Comparison of ENCODE assay signal across 8 cellular contexts in genomic region chr12:4539167-4539870, GRCh38. TPM values are rescaled to one million over a fixed set of nuclear protein-coding genes. Genes with fewer than 3 reads are reported as not detected.
DNase-seq lines count a peak whose midpoint lies in the region; ATAC-seq, FAIRE-seq and TF ChIP-seq lines count a peak whose summit lies in the region.

No MANE protein-coding gene starts in this region.

- TF ChIP-seq CTCF in kidney (IDR thresholded peaks at IDR 0.05; ENCODE audit: borderline replicate concordance, extremely low read depth, insufficient read depth) (no peak), tibial artery (IDR thresholded peaks at IDR 0.05) (no peak)

- H3K36me3 Mint-ChIP-seq in activated CD4-positive, alpha-beta T cell treated with anti-CD3 and anti-CD28 coated beads, Interleukin-2, amount 10 ng/mL, durations not matched to agents 7 days and 5 days (ENCODE audit: low read depth), result peaks cover 17% of the 10 kb centered on the region
- H3K36me3 Mint-ChIP-seq in activated CD4-positive, alpha-beta memory T cell treated with anti-CD3 and anti-CD28 coated beads, Interleukin-2, amount 10 ng/mL, durations not matched to agents 7 days and 5 days (ENCODE audit: low read depth), result peaks cover 28% of the 10 kb centered on the region

- FAIRE-seq in kidney (lab: Jason Lieb, UNC), result no peak

- intact Hi-C loops in kidney (cut with DNase I) (no loop called here), tibial artery (cut with DNase I; ENCODE audit: low total_unique reads) (loop anchor here (10.0 kb wide), 2 partner anchors 105 to 235 kb away; partner anchors contain the start of genes AKAP3 and NDUFA9)

- H3K27ac ChIP-seq in kidney (ENCODE audit: low read depth in 2 of 2, low read length in 2 of 2), result no peak overlapping the region
- H3K27ac ChIP-seq in tibial artery, result peak overlapping the region; percentile 81 to 89

- H3K9me3 ChIP-seq in kidney (ENCODE audit: control insufficient read depth in 1 of 2, low read length in 2 of 2) (no peaks in the 10 kb centered on the region), tibial artery (no peaks in the 10 kb centered on the region)

- H3K27me3 Mint-ChIP-seq in activated CD4-positive, alpha-beta T cell treated with anti-CD3 and anti-CD28 coated beads, Interleukin-2, amount 10 ng/mL, durations not matched to agents 7 days and 5 days, result no peaks in the 10 kb centered on the region
- no peaks in the 10 kb centered on the region for H3K27me3 Mint-ChIP-seq in activated CD4-positive, alpha-beta memory T cell treated with anti-CD3 and anti-CD28 coated beads, Interleukin-2, amount 10 ng/mL, durations not matched to agents 7 days and 5 days

- POLR2A ChIA-PET in activated CD4-positive, alpha-beta T cell treated with anti-CD3 and anti-CD28 coated beads, Interleukin-2, amount 10 ng/mL, durations not matched to agents 7 days and 5 days (lab: Charles Lee), result no interaction called here
- POLR2A ChIA-PET in activated CD4-positive, alpha-beta memory T cell treated with anti-CD3 and anti-CD28 coated beads, Interleukin-2, amount 10 ng/mL, durations not matched to agents 7 days and 5 days (lab: Charles Lee), result interaction anchor here (0.6 to 2.4 kb wide), 8 partner anchors 11 to 811 kb away, joined by 3 to 15 read pairs (median 5); partner anchors contain the start of genes AKAP3 and NDUFA9

- CTCF ChIA-PET in activated CD4-positive, alpha-beta T cell treated with anti-CD3 and anti-CD28 coated beads, Interleukin-2, amount 10 ng/mL, durations not matched to agents 7 days and 5 days (lab: Charles Lee), result no interaction called here
- CTCF ChIA-PET in activated CD4-positive, alpha-beta memory T cell treated with anti-CD3 and anti-CD28 coated beads, Interleukin-2, amount 10 ng/mL, durations not matched to agents 7 days and 5 days (lab: Charles Lee), result interaction anchor here (1.5 kb wide), 1 partner anchor 12 kb away, joined by 3 read pairs; no protein-coding TSS in a partner anchor

- ATAC-seq in HG03442 (IDR thresholded peaks at IDR 0.05; ENCODE audit: unreplicated experiment), result no peak

- H3K27me3 ChIP-seq in tibial artery, result no peaks in the 10 kb centered on the region

- H3K9ac ChIP-seq in kidney (ENCODE audit: low read length in 2 of 2), result peak overlapping the region in 1 of 2 donors; percentile 7

- no peaks in the 10 kb centered on the region for H3K9me3 Mint-ChIP-seq in activated CD4-positive, alpha-beta T cell treated with anti-CD3 and anti-CD28 coated beads, Interleukin-2, amount 10 ng/mL, durations not matched to agents 7 days and 5 days
- H3K9me3 Mint-ChIP-seq in activated CD4-positive, alpha-beta memory T cell treated with anti-CD3 and anti-CD28 coated beads, Interleukin-2, amount 10 ng/mL, durations not matched to agents 7 days and 5 days, result no peaks in the 10 kb centered on the region

- H3K36me3 ChIP-seq in kidney (ENCODE audit: control insufficient read depth in 1 of 2, insufficient read depth in 2 of 2, low read length in 2 of 2) (no peaks in the 10 kb centered on the region), tibial artery (peaks cover 2 to 6% (median 4%) of the 10 kb centered on the region in 3 donors)

- H3K4me1 Mint-ChIP-seq in activated CD4-positive, alpha-beta T cell treated with anti-CD3 and anti-CD28 coated beads, Interleukin-2, amount 10 ng/mL, durations not matched to agents 7 days and 5 days, result peaks cover 46% of the 10 kb centered on the region
- H3K4me1 Mint-ChIP-seq in activated CD4-positive, alpha-beta memory T cell treated with anti-CD3 and anti-CD28 coated beads, Interleukin-2, amount 10 ng/mL, durations not matched to agents 7 days and 5 days, result peaks cover 46% of the 10 kb centered on the region

- H3K4me3 ChIP-seq in kidney (ENCODE audit: low read length in 2 of 2), result peak overlapping the region; percentile 96 to 100
- H3K4me3 ChIP-seq in tibial artery, result peak overlapping the region; percentile 64 to 77

- H3K4me1 ChIP-seq in kidney (ENCODE audit: control insufficient read depth in 1 of 2, insufficient read depth in 1 of 2, low read depth in 1 of 2, low read length in 2 of 2), result peaks cover 0 to 6% of the 10 kb centered on the region in 2 donors
- peaks cover 0 to 17% (median 14%) of the 10 kb centered on the region in 4 donors for H3K4me1 ChIP-seq in tibial artery

- H3K4me3 Mint-ChIP-seq in activated CD4-positive, alpha-beta T cell treated with anti-CD3 and anti-CD28 coated beads, Interleukin-2, amount 10 ng/mL, durations not matched to agents 7 days and 5 days, result peak overlapping the region; percentile 99
- peak overlapping the region; percentile 99 for H3K4me3 Mint-ChIP-seq in activated CD4-positive, alpha-beta memory T cell treated with anti-CD3 and anti-CD28 coated beads, Interleukin-2, amount 10 ng/mL, durations not matched to agents 7 days and 5 days

- peak overlapping the region; percentile 97 for H3K27ac Mint-ChIP-seq in activated CD4-positive, alpha-beta T cell treated with anti-CD3 and anti-CD28 coated beads, Interleukin-2, amount 10 ng/mL, durations not matched to agents 7 days and 5 days
- H3K27ac Mint-ChIP-seq in activated CD4-positive, alpha-beta memory T cell treated with anti-CD3 and anti-CD28 coated beads, Interleukin-2, amount 10 ng/mL, durations not matched to agents 7 days and 5 days, result peak overlapping the region; percentile 92

- no peak for DNase-seq in activated CD4-positive, alpha-beta T cell treated with anti-CD3 and anti-CD28 coated beads, Interleukin-2, amount 10 ng/mL, durations not matched to agents 7 days and 5 days
- no peak for DNase-seq in activated CD4-positive, alpha-beta T cell treated with anti-CD3 and anti-CD28 coated beads for 4 hours
- no peak for DNase-seq in activated CD4-positive, alpha-beta memory T cell treated with anti-CD3 and anti-CD28 coated beads, Interleukin-2, amount 10 ng/mL, durations not matched to agents 7 days and 5 days
- DNase-seq in kidney (no peak), tibial artery (no peak), HuH-7.5 (ENCODE audit: low spot score) (no peak), HPDE6-E6E7 (ENCODE audit: extremely low spot score) (no peak)

RNA-seq across cellular contexts. Expression of gene RAD51AP1, which starts 0.6 kb away (rescaled TPM):
- total RNA-seq in activated CD4-positive, alpha-beta T cell treated with anti-CD3 and anti-CD28 coated beads, Interleukin-2, amount 10 ng/mL, durations not matched to agents 7 days and 5 days, result 10 to 100 TPM; 48.2 to 52.3 TPM
- 10 to 100 TPM; 43.5 to 45.6 TPM for total RNA-seq in activated CD4-positive, alpha-beta memory T cell treated with anti-CD3 and anti-CD28 coated beads, Interleukin-2, amount 10 ng/mL, durations not matched to agents 7 days and 5 days
- 2.9 TPM for total RNA-seq in kidney
- polyA plus RNA-seq in kidney (ENCODE audit: insufficient read depth, low read depth, low replicate concordance), result 0.52 TPM

RNA-seq across cellular contexts. Expression of gene DYRK4, which starts 22.7 kb away (rescaled TPM):
- total RNA-seq in activated CD4-positive, alpha-beta T cell treated with anti-CD3 and anti-CD28 coated beads, Interleukin-2, amount 10 ng/mL, durations not matched to agents 7 days and 5 days, result 10 to 100 TPM; 29.5 to 33.4 TPM
- 10 to 100 TPM; 22.9 to 24.4 TPM for total RNA-seq in activated CD4-positive, alpha-beta memory T cell treated with anti-CD3 and anti-CD28 coated beads, Interleukin-2, amount 10 ng/mL, durations not matched to agents 7 days and 5 days
- total RNA-seq in kidney, result 32.8 TPM
- polyA plus RNA-seq in kidney (ENCODE audit: insufficient read depth, low read depth, low replicate concordance), result 49.0 TPM

Comparison
In these comparisons a context has a peak if more than half of its experiments do, and no peak if none do; other contexts are left out.
1. H3K27ac ChIP-seq: peak in tibial artery (2 of 2); none in kidney (0 of 2).
2. RNA of gene RAD51AP1, which starts 0.6 kb away (total RNA-seq): 48.2 to 52.3 TPM in activated CD4-positive, alpha-beta T cell treated with anti-CD3 and anti-CD28 coated beads, Interleukin-2, amount 10 ng/mL, durations not matched to agents 7 days and 5 days and 43.5 to 45.6 TPM in activated CD4-positive, alpha-beta memory T cell treated with anti-CD3 and anti-CD28 coated beads, Interleukin-2, amount 10 ng/mL, durations not matched to agents 7 days and 5 days; 2.9 TPM in kidney (single experiment); every median in the first group is over 10 times any median in the second.